Comparison of ENCODE assay signal across 8 cellular contexts in genomic region chr1:62082456-62083363, GRCh38.
A peak's percentile ranks its signal among the peaks of the same experiment; 100 is the strongest.
DNase-seq lines count a peak whose midpoint lies in the region; ATAC-seq, FAIRE-seq and TF ChIP-seq lines count a peak whose summit lies in the region.

No MANE protein-coding gene starts in this region.

- no peak for FAIRE-seq in bronchial epithelial cell (lab: Jason Lieb, UNC)

- no peak overlapping the region for H3K27ac Mint-ChIP-seq in T-cell
- no peak overlapping the region for H3K27ac Mint-ChIP-seq in stimulated activated naive B cell treated with anti-CD40 and anti-IgM and Interleukin-4, amounts not matched to agents 10 μg/mL and 1 μg/mL and 100 μg/mL, for 72 hours

- no peak overlapping the region for H3K4me3 Mint-ChIP-seq in T-cell
- H3K4me3 Mint-ChIP-seq in stimulated activated naive B cell treated with anti-CD40 and anti-IgM and Interleukin-4, amounts not matched to agents 10 μg/mL and 1 μg/mL and 100 μg/mL, for 72 hours, result no peak overlapping the region

- H3K79me2 ChIP-seq in KMS-11 (ENCODE audit: insufficient read depth, low read depth), result no peaks in the 10 kb centered on the region

- H3K27me3 ChIP-seq in KMS-11 (ENCODE audit: insufficient read depth, low read depth), result no peaks in the 10 kb centered on the region
- no peaks in the 10 kb centered on the region for H3K27me3 ChIP-seq in bronchial epithelial cell (ENCODE audit: control insufficient read depth, insufficient read depth, low read length)

- no peak overlapping the region for H3K4me3 ChIP-seq in KMS-11 (IDR thresholded peaks at IDR 0.05; ENCODE audit: insufficient read depth, low read depth, low read length)
- H3K4me3 ChIP-seq in bronchial epithelial cell (ENCODE audit: low read depth, low read length), result no peak overlapping the region

- no peaks in the 10 kb centered on the region for H3K36me3 ChIP-seq in KMS-11 (ENCODE audit: insufficient read depth)
- peaks cover 7% of the 10 kb centered on the region for H3K36me3 ChIP-seq in bronchial epithelial cell (ENCODE audit: control insufficient read depth, insufficient read depth, low read length)

- H3K9me3 Mint-ChIP-seq in T-cell, result no peaks in the 10 kb centered on the region
- H3K9me3 Mint-ChIP-seq in stimulated activated naive B cell treated with anti-CD40 and anti-IgM and Interleukin-4, amounts not matched to agents 10 μg/mL and 1 μg/mL and 100 μg/mL, for 72 hours, result no peaks in the 10 kb centered on the region

- POLR2A ChIA-PET in T-cell (lab: Charles Lee), result no interaction called here

- no peak overlapping the region for H3K27ac ChIP-seq in KMS-11

- no peaks in the 10 kb centered on the region for H3K27me3 Mint-ChIP-seq in T-cell
- no peaks in the 10 kb centered on the region for H3K27me3 Mint-ChIP-seq in stimulated activated naive B cell treated with anti-CD40 and anti-IgM and Interleukin-4, amounts not matched to agents 10 μg/mL and 1 μg/mL and 100 μg/mL, for 72 hours

- no peaks in the 10 kb centered on the region for H3K4me1 ChIP-seq in KMS-11 (ENCODE audit: low read depth, poor library complexity, severe bottlenecking)

- H3K36me3 Mint-ChIP-seq in T-cell, result peaks cover 28% of the 10 kb centered on the region
- peaks cover 2 to 8% of the 10 kb centered on the region in 2 donors for H3K36me3 Mint-ChIP-seq in stimulated activated naive B cell treated with anti-CD40 and anti-IgM and Interleukin-4, amounts not matched to agents 10 μg/mL and 1 μg/mL and 100 μg/mL, for 72 hours

- H3K9ac ChIP-seq in KMS-11, result no peak overlapping the region

- no peak overlapping the region for H3K4me2 ChIP-seq in KMS-11

- H3K4me1 Mint-ChIP-seq in T-cell, result no peaks in the 10 kb centered on the region
- H3K4me1 Mint-ChIP-seq in stimulated activated naive B cell treated with anti-CD40 and anti-IgM and Interleukin-4, amounts not matched to agents 10 μg/mL and 1 μg/mL and 100 μg/mL, for 72 hours, result no peaks in the 10 kb centered on the region

- no peaks in the 10 kb centered on the region for H4K20me1 ChIP-seq in KMS-11 (ENCODE audit: insufficient read depth)

- intact Hi-C loops in left colon (cut with DNase I, micrococcal nuclease), result no loop called here

- ATAC-seq in GM19452 (IDR thresholded peaks at IDR 0.05; ENCODE audit: unreplicated experiment) (peak; percentile 74), T-cell (replicated peaks in 1 of 4) (peak in 2 of 4 experiments; percentile 45 to 52), left colon (peak; percentile 83), omental fat pad (ENCODE audit: low FRiP score) (no peak)
- peak; percentile 49 to 57 for ATAC-seq in stimulated activated naive B cell treated with anti-CD40 and anti-IgM and Interleukin-4, amounts not matched to agents 10 μg/mL and 1 μg/mL and 100 μg/mL, for 72 hours (replicated peaks)

- DNase-seq in D341Med (ENCODE audit: low spot score) (peak; percentile 67), T-cell (peak in 19 of 34 experiments; percentile 2 to 32 (median 13)), bronchial epithelial cell (ENCODE audit: low read depth) (peak; percentile 47), left colon (peak in 1 of 2 donors; percentile 22), omental fat pad (ENCODE audit: low spot score) (no peak)
- peak; percentile 8 for DNase-seq in stimulated activated naive B cell treated with anti-CD40 and anti-IgM and Interleukin-4, amounts not matched to agents 10 μg/mL and 1 μg/mL and 100 μg/mL, for 72 hours

- TF ChIP-seq CTCF in KMS-11 (conservative IDR thresholded peaks at IDR 0.05; ENCODE audit: low read depth, low read length), result peak; percentile 85
- TF ChIP-seq CTCF in bronchial epithelial cell (IDR thresholded peaks at IDR 0.05; ENCODE audit: insufficient read depth, low read length, severe bottlenecking), result peak; percentile 78
- TF ChIP-seq CTCF in omental fat pad (IDR thresholded peaks at IDR 0.05), result no peak

- H2AFZ ChIP-seq in KMS-11 (ENCODE audit: low read depth), result no peak overlapping the region

- CTCF ChIA-PET in T-cell (lab: Charles Lee), result interaction anchor here (0.7 to 2.0 kb wide), 12 partner anchors 9 to 663 kb away, joined by 3 to 9 read pairs (median 4); no protein-coding TSS in a partner anchor

Comparison
In these comparisons a context has a peak if more than half of its experiments do, and no peak if none do; other contexts are left out.
1. CTCF ChIP-seq: peak in KMS-11 (single experiment) and bronchial epithelial cell (single experiment); none in omental fat pad (0 of 3).